In the genomic region with DNA sequence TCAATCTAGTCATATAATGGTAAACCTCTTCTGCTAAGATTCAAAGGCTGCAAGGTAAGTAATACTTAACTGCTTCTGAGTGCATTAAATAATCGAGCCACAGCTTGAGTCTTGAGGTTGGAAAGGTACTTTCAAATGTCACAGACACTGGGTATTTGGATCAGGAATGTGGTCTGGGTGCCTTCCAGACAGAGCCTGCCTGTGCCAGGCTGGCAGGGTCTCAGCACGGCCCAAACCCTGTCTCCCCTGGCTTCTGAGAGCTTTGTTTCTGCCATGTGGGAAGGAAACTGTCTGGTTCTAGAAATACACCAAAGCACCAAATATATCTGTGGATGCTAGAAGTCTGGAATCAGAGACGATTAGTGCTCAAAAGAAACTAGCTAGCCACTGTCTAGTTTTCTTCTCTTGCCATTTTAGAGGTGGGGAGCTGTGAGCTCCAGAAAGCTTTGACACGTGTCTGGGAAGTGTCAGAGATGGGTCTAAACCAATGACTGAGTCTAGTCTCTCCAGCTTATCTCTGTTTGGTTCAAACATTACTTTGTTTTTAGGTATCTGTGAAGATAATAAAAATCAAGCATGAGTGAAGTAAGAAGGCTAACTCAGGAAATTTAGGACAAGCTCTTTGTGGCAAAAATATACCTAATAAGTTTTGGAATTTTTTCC, we compare ENCODE assay signal across 22 cellular contexts.
"Had no signal": no experiment of that assay in that cellular context is flagged by ENCODE, and none has a peak within 500 bp of the region (broad histone marks: within the 10 kb centered on the region; RNA-seq: fewer than 3 reads in every experiment).

No MANE protein-coding gene starts in this region.

- H3K27ac Mint-ChIP-seq: activated CD8-positive, alpha-beta T cell treated with anti-CD3 and anti-CD28 coated beads for 36 hours; activated naive CD8-positive, alpha-beta T cell; activated T-cell treated with anti-CD3 and anti-CD28 coated beads, Interleukin-2, amount 50 U/mL, for 72 hours; effector memory CD8-positive, alpha-beta T cell; nephron progenitor cell; WTC11 had no signal

- H3K4me1 ChIP-seq: body of pancreas, prostate gland, upper lobe of left lung had no signal

- H3K9me3 Mint-ChIP-seq: activated CD8-positive, alpha-beta T cell treated with anti-CD3 and anti-CD28 coated beads for 36 hours; activated T-cell treated with anti-CD3 and anti-CD28 coated beads, Interleukin-2, amount 50 U/mL, for 72 hours; effector memory CD8-positive, alpha-beta T cell; nephron progenitor cell had no signal

- H3K4me3 ChIP-seq: body of pancreas, heart right ventricle, prostate gland, SJCRH30, suprapubic skin, upper lobe of left lung had no signal

- DNase-seq: activated CD4-positive, alpha-beta T cell treated with anti-CD3 and anti-CD28 coated beads for 4 hours; activated CD8-positive, alpha-beta memory T cell treated with anti-CD3 and anti-CD28 coated beads, Interleukin-2, amount 50 U/mL, for 4 hours; activated CD8-positive, alpha-beta T cell treated with anti-CD3 and anti-CD28 coated beads for 36 hours; activated gamma-delta T cell treated with Interleukin-2 at 50 U/mL for 16 hours; activated T-cell treated with anti-CD3 and anti-CD28 coated beads, Interleukin-2, amount 50 U/mL, for 72 hours; amniotic stem cell; dermis blood vessel endothelial cell; effector memory CD8-positive, alpha-beta T cell; heart right ventricle; nephron progenitor cell; occipital lobe; SJCRH30; stimulated activated CD4-positive, alpha-beta T cell treated with anti-CD3 and anti-CD28 coated beads, Interleukin-4, amount 100 ng/mL, for 4 hours; stimulated activated CD8-positive, alpha-beta memory T cell treated with anti-CD3 and anti-CD28 coated beads, Interleukin-4, amount 100 ng/mL, for 48 hours; stimulated activated naive CD4-positive, alpha-beta T cell treated with Interleukin-2 at 50 U/mL for 16 hours; T-helper 2 cell; upper lobe of left lung had no signal

- H3K9me3 ChIP-seq: body of pancreas, heart right ventricle, prostate gland, SJCRH30, suprapubic skin, upper lobe of left lung had no signal

- H3K27me3 ChIP-seq: body of pancreas, heart right ventricle, SJCRH30, suprapubic skin, upper lobe of left lung had no signal

- H3K27ac ChIP-seq: body of pancreas, heart right ventricle, prostate gland, SJCRH30, suprapubic skin, upper lobe of left lung had no signal

- ATAC-seq: activated CD8-positive, alpha-beta T cell treated with anti-CD3 and anti-CD28 coated beads for 36 hours; activated T-cell treated with anti-CD3 and anti-CD28 coated beads, Interleukin-2, amount 50 U/mL, for 72 hours; effector memory CD8-positive, alpha-beta T cell; WTC11 had no signal

- H3K36me3 ChIP-seq: heart right ventricle, prostate gland, SJCRH30, suprapubic skin, upper lobe of left lung had no signal

- H3K4me3 Mint-ChIP-seq: activated CD8-positive, alpha-beta T cell treated with anti-CD3 and anti-CD28 coated beads for 36 hours; activated naive CD8-positive, alpha-beta T cell; activated T-cell treated with anti-CD3 and anti-CD28 coated beads, Interleukin-2, amount 50 U/mL, for 72 hours; effector memory CD8-positive, alpha-beta T cell; nephron progenitor cell; WTC11 had no signal

- H3K27me3 Mint-ChIP-seq: activated naive CD8-positive, alpha-beta T cell had no signal

- H3K36me3 Mint-ChIP-seq: activated naive CD8-positive, alpha-beta T cell; WTC11 had no signal
